Comparison of ENCODE assay signal across 8 cellular contexts in genomic region chr16:11915644-11916523, GRCh38. TPM values are rescaled to one million over a fixed set of nuclear protein-coding genes. Genes with fewer than 3 reads are reported as not detected.
DNase-seq lines count a peak whose midpoint lies in the region; ATAC-seq and TF ChIP-seq lines count a peak whose summit lies in the region.

GSPT1 (minus strand) TSS chr16:11915956; CDS start chr16:11915720, 236 bp downstream.

- peaks cover 25% of the 10 kb centered on the region for H3K36me3 Mint-ChIP-seq in activated CD4-positive, alpha-beta T cell treated with anti-CD3 and anti-CD28 coated beads, Interleukin-2, amount 10 ng/mL, durations not matched to agents 24 days and 14 days (ENCODE audit: low read depth)

- peak within 1 kb of the TSS; percentile 81 to 97 (median 94) for H3K27ac ChIP-seq in BLaER1 treated with 17β-estradiol and CSF1 and Interleukin-3, amounts not matched to agents 10 nM and 100 nM
- peak within 1 kb of the TSS; percentile 79 to 91 for H3K27ac ChIP-seq in coronary artery

- peak within 1 kb of the TSS; percentile 91 to 99 (median 95) for H3K9ac ChIP-seq in BLaER1 treated with 17β-estradiol and CSF1 and Interleukin-3, amounts not matched to agents 10 nM and 100 nM

- H3K9me3 Mint-ChIP-seq in activated CD4-positive, alpha-beta T cell treated with anti-CD3 and anti-CD28 coated beads, Interleukin-2, amount 10 ng/mL, durations not matched to agents 24 days and 14 days: no peaks in the 10 kb centered on the region

- H3K4me3 ChIP-seq in BLaER1 treated with 17β-estradiol and CSF1 and Interleukin-3, amounts not matched to agents 10 nM and 100 nM: peak within 1 kb of the TSS; percentile 81 to 99 (median 96)
- H3K4me3 ChIP-seq in coronary artery: peak within 1 kb of the TSS; percentile 87

- ATAC-seq in HG03460 (IDR thresholded peaks at IDR 0.05; ENCODE audit: unreplicated experiment) (peak; percentile 82), left colon (peak; percentile 85)

- intact Hi-C loops in activated CD4-positive, alpha-beta T cell treated with anti-CD3 and anti-CD28 coated beads, Interleukin-2, amount 10 ng/mL, durations not matched to agents 24 days and 14 days (cut with micrococcal nuclease): loop anchor here (1.0 to 10.0 kb wide), 8 partner anchors 60 to 1171 kb away; partner anchors contain the start of genes CLEC16A, DEXI, LITAF and NUBP1
- intact Hi-C loops in left colon (cut with DNase I, micrococcal nuclease): loop anchor here in 1 of 2 donors (10.0 kb wide), 1 partner anchor 59 kb away; the partner anchor contains the start of gene SNX29

- H3K4me1 ChIP-seq in BLaER1 treated with 17β-estradiol and CSF1 and Interleukin-3, amounts not matched to agents 10 nM and 100 nM: peaks cover 30 to 37% (median 35%) of the 10 kb centered on the region in 10 experiments

- H3K27me3 Mint-ChIP-seq in activated CD4-positive, alpha-beta T cell treated with anti-CD3 and anti-CD28 coated beads, Interleukin-2, amount 10 ng/mL, durations not matched to agents 24 days and 14 days: peaks cover 11% of the 10 kb centered on the region

- H4K20me1 ChIP-seq in BLaER1 treated with 17β-estradiol and CSF1 and Interleukin-3, amounts not matched to agents 10 nM and 100 nM: peaks cover 34 to 48% (median 42%) of the 10 kb centered on the region in 11 experiments

- peak; percentile 91 for DNase-seq in GM19240 (ENCODE audit: insufficient read length, low spot score)
- DNase-seq in NCI-H526 treated with DMSO at 0.1 percent for 48 hours (lab: John Stamatoyannopoulos, UW): peak; percentile 95
- peak; percentile 100 for DNase-seq in activated CD4-positive, alpha-beta T cell treated with anti-CD3 and anti-CD28 coated beads, Interleukin-2, amount 10 ng/mL, durations not matched to agents 24 days and 14 days
- DNase-seq in coronary artery (ENCODE audit: low spot score): peak; percentile 99
- peak; percentile 99 for DNase-seq in left colon
- peak; percentile 100 for DNase-seq in stimulated activated CD4-positive, alpha-beta T cell treated with anti-CD3 and anti-CD28 coated beads, Interleukin-1b, Interleukin-23, amount 100 ng/mL, for 48 hours

- H3K27ac Mint-ChIP-seq in activated CD4-positive, alpha-beta T cell treated with anti-CD3 and anti-CD28 coated beads, Interleukin-2, amount 10 ng/mL, durations not matched to agents 24 days and 14 days: peak within 1 kb of the TSS; percentile 97

- peak within 1 kb of the TSS; percentile 95 for H3K4me3 Mint-ChIP-seq in activated CD4-positive, alpha-beta T cell treated with anti-CD3 and anti-CD28 coated beads, Interleukin-2, amount 10 ng/mL, durations not matched to agents 24 days and 14 days

- no peaks in the 10 kb centered on the region for H3K9me3 ChIP-seq in BLaER1 treated with 17β-estradiol and CSF1 and Interleukin-3, amounts not matched to agents 10 nM and 100 nM (replicated peaks in 1 of 11)

- peak within 1 kb of the TSS; percentile 79 to 96 (median 90) for H3K4me2 ChIP-seq in BLaER1 treated with 17β-estradiol and CSF1 and Interleukin-3, amounts not matched to agents 10 nM and 100 nM

- no peak for TF ChIP-seq CTCF in coronary artery (IDR thresholded peaks at IDR 0.05)

- no peaks in the 10 kb centered on the region for H3K27me3 ChIP-seq in BLaER1 treated with 17β-estradiol and CSF1 and Interleukin-3, amounts not matched to agents 10 nM and 100 nM

- peaks cover 0 to 24% (median 10%) of the 10 kb centered on the region in 11 experiments; a peak in 6 of 22 replicates for H3K36me3 ChIP-seq in BLaER1 treated with 17β-estradiol and CSF1 and Interleukin-3, amounts not matched to agents 10 nM and 100 nM

- H3K4me1 Mint-ChIP-seq in activated CD4-positive, alpha-beta T cell treated with anti-CD3 and anti-CD28 coated beads, Interleukin-2, amount 10 ng/mL, durations not matched to agents 24 days and 14 days: peaks cover 33% of the 10 kb centered on the region

RNA-seq across cellular contexts. Expression of gene GSPT1, which starts in this region (rescaled TPM):
- 212 and 224 TPM in 2 replicates for total RNA-seq in activated CD4-positive, alpha-beta T cell treated with anti-CD3 and anti-CD28 coated beads, Interleukin-2, amount 10 ng/mL, durations not matched to agents 24 days and 14 days
- total RNA-seq in left colon: 100 to 1,000 TPM; 105 to 121 TPM

Comparison
In these comparisons a context has a peak if more than half of its experiments do, and no peak if none do; other contexts are left out.
1. Peak in every context shown above with its lines: DNase-seq, ATAC-seq, H3K4me3 ChIP-seq and H3K27ac ChIP-seq.